In genomic region chr9:129101279-129101678, GRCh38 we compare ENCODE assay signal across 9 cellular contexts.
"Had no signal": no experiment of that assay in that cellular context is flagged by ENCODE, and none has a peak within 500 bp of the region (broad histone marks: within the 10 kb centered on the region; RNA-seq: fewer than 3 reads in every experiment).

No MANE protein-coding gene starts in this region.

- H3K4me3 Mint-ChIP-seq: GM23338, H9 had no signal

- ATAC-seq: GM23338 had no signal

- DNase-seq: H9, HCEC 1CT, IMR-90, KG1 had no signal

- H3K27ac Mint-ChIP-seq: GM23338, H9 had no signal

- H3K9me3 Mint-ChIP-seq: GM23338, H9 had no signal

- FAIRE-seq: H1, H54, HTR-8/SVneo, K562 had no signal

- H3K4me3 ChIP-seq: GM23338, K562 had no signal
